In genomic region chr1:43545686-43546387, GRCh38 we compare ENCODE assay signal across 8 cellular contexts. TPM values are rescaled to one million over a fixed set of nuclear protein-coding genes. Genes with fewer than 3 reads are reported as not detected.
DNase-seq lines count a peak whose midpoint lies in the region; ATAC-seq and TF ChIP-seq lines count a peak whose summit lies in the region.

No MANE protein-coding gene starts in this region.

- no peak for TF ChIP-seq CTCF in fibroblast of villous mesenchyme (IDR thresholded peaks at IDR 0.05; ENCODE audit: insufficient read depth, low read depth, low read length)

- H3K4me3 ChIP-seq in fibroblast of villous mesenchyme (ENCODE audit: low read depth, low read length), result no peak overlapping the region

- ATAC-seq in HG03135 (IDR thresholded peaks at IDR 0.05; ENCODE audit: unreplicated experiment) (no peak), GM19035 (IDR thresholded peaks at IDR 0.05; ENCODE audit: unreplicated experiment) (no peak), HG03159 (IDR thresholded peaks at IDR 0.05; ENCODE audit: unreplicated experiment) (no peak)

- DNase-seq in ELF-1 (ENCODE audit: low read depth, low spot score), result peak; percentile 93
- DNase-seq in NCI-H510A (lab: John Stamatoyannopoulos, UW), result peak; percentile 100
- peak; percentile 68 for DNase-seq in fibroblast of villous mesenchyme (ENCODE audit: low read depth)
- peak; percentile 83 for DNase-seq in pons (ENCODE audit: low spot score)
- no peak for DNase-seq in GF-D8 (lab: John Stamatoyannopoulos, UW)

RNA-seq across cellular contexts. Expression of gene PTPRF, which starts 15.2 kb away (rescaled TPM):
- total RNA-seq in fibroblast of villous mesenchyme, result 42.7 and 53.8 TPM in 2 replicates
